In the genomic region with DNA sequence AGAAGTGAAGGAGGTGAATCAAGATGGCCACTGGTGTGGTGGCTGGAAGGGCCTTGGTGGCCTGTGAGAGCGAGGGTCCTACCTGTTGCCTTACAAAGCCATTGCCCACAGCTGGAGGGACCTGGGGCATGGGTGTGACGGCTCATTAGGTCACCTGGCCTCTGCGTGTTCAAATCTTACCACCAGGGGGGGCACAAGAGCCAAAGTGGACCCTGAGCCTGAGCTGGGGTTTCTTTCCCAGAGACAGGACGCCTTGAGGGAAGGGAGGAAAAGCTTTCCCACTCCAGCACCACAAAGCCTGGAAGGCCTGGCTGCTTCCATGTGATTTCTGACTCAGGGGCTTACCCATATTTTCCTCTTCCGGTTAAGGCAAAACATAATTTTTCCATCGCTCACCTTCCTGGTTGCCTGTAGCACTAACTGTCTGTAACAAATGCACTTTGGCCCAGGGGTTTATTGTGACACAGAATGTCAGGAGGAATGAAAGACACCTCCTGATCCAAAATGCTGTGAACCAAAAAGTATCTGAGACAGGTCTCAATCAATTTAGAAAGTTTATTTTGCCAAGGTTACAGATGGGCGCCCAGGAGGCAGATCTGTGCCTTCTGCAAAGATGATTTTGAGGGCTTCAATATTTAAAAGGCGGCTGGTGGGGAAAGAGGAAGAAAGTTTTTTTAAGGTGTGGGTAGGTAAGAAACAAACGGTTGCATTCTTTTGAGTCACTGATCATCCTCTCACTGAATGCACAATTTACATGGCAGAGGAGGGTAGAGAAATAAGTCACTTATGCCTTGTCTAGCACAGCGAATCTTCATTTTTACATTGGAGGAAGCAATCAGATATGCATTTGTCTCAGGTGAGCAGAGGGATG, we compare ENCODE assay signal across 1 cellular context.
A peak's percentile ranks its signal among the peaks of the same experiment; 100 is the strongest.
TF ChIP-seq lines count a peak whose summit lies in the region.

No MANE protein-coding gene starts in this region.

TF ChIP-seq in HepG2, 621 proteins besides CTCF, POLR2A, EP300 and RAD21 (continued from another document and continues in another):
- TF ChIP-seq ZNF501 (CRISPR knock-in tag; IDR thresholded peaks at IDR 0.05) = 0 out of 2 replicates have a peak, but pooled peaks have one; percentile 39
- no peak for TF ChIP-seq MZF1 (CRISPR knock-in tag; IDR thresholded peaks at IDR 0.05; ENCODE audit: borderline replicate concordance)
- TF ChIP-seq RBFOX2 (IDR thresholded peaks at IDR 0.05; ENCODE audit: low read depth, low read length) = no peak
- TF ChIP-seq NR1H2 (CRISPR knock-in tag; IDR thresholded peaks at IDR 0.05; ENCODE audit: borderline replicate concordance, low read depth) = no peak
- TF ChIP-seq ZFP36L1 (CRISPR knock-in tag; IDR thresholded peaks at IDR 0.05) = no peak
- TF ChIP-seq CCAR2 (optimal IDR thresholded peaks at IDR 0.05; ENCODE audit: low read depth, low read length) = no peak
- TF ChIP-seq, protein P1, sequence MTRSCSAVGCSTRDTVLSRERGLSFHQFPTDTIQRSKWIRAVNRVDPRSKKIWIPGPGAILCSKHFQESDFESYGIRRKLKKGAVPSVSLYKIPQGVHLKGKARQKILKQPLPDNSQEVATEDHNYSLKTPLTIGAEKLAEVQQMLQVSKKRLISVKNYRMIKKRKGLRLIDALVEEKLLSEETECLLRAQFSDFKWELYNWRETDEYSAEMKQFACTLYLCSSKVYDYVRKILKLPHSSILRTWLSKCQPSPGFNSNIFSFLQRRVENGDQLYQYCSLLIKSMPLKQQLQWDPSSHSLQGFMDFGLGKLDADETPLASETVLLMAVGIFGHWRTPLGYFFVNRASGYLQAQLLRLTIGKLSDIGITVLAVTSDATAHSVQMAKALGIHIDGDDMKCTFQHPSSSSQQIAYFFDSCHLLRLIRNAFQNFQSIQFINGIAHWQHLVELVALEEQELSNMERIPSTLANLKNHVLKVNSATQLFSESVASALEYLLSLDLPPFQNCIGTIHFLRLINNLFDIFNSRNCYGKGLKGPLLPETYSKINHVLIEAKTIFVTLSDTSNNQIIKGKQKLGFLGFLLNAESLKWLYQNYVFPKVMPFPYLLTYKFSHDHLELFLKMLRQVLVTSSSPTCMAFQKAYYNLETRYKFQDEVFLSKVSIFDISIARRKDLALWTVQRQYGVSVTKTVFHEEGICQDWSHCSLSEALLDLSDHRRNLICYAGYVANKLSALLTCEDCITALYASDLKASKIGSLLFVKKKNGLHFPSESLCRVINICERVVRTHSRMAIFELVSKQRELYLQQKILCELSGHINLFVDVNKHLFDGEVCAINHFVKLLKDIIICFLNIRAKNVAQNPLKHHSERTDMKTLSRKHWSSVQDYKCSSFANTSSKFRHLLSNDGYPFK (CRISPR knock-in tag; IDR thresholded peaks at IDR 0.05; ENCODE audit: borderline replicate concordance) = no peak; the same call in 1 of the 2 replicates
- no peak for TF ChIP-seq MEF2D (CRISPR knock-in tag; IDR thresholded peaks at IDR 0.05)
- TF ChIP-seq HDAC1 (CRISPR knock-in tag; IDR thresholded peaks at IDR 0.05) = no peak
- no peak for TF ChIP-seq KLF11 (CRISPR knock-in tag; IDR thresholded peaks at IDR 0.05)
- no peak for TF ChIP-seq ZNF337 (CRISPR knock-in tag; IDR thresholded peaks at IDR 0.05; ENCODE audit: borderline replicate concordance, low read depth)
- TF ChIP-seq SMC3 (IDR thresholded peaks at IDR 0.05; ENCODE audit: low read length) = peak; percentile 94
- TF ChIP-seq ZNF124 (CRISPR knock-in tag; IDR thresholded peaks at IDR 0.05) = no peak
- peak; percentile 35 for TF ChIP-seq HNF4G (IDR thresholded peaks at IDR 0.05; ENCODE audit: borderline replicate concordance, low read depth, low read length)
- TF ChIP-seq HNF4G (CRISPR knock-in tag; IDR thresholded peaks at IDR 0.05; ENCODE audit: borderline replicate concordance, low read depth) = peak; percentile 61; the same call in 1 of the 2 replicates
- peak; percentile 51; the same call in 1 of the 2 replicates for TF ChIP-seq GATAD2A (CRISPR knock-in tag; IDR thresholded peaks at IDR 0.05)
- TF ChIP-seq, protein P2, sequence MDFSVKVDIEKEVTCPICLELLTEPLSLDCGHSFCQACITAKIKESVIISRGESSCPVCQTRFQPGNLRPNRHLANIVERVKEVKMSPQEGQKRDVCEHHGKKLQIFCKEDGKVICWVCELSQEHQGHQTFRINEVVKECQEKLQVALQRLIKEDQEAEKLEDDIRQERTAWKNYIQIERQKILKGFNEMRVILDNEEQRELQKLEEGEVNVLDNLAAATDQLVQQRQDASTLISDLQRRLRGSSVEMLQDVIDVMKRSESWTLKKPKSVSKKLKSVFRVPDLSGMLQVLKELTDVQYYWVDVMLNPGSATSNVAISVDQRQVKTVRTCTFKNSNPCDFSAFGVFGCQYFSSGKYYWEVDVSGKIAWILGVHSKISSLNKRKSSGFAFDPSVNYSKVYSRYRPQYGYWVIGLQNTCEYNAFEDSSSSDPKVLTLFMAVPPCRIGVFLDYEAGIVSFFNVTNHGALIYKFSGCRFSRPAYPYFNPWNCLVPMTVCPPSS (IDR thresholded peaks at IDR 0.05) = no peak
- TF ChIP-seq ZFP41 (CRISPR knock-in tag; IDR thresholded peaks at IDR 0.05; ENCODE audit: borderline replicate concordance) = no peak
- TF ChIP-seq RFX1 (IDR thresholded peaks at IDR 0.05) = no peak
- TF ChIP-seq GTF3A (CRISPR knock-in tag; conservative IDR thresholded peaks at IDR 0.05) = no peak
- no peak for TF ChIP-seq ELF4 (CRISPR knock-in tag; IDR thresholded peaks at IDR 0.05; ENCODE audit: borderline replicate concordance)
- no peak for TF ChIP-seq ATAD3A (CRISPR knock-in tag; IDR thresholded peaks at IDR 0.05)
- TF ChIP-seq WIZ (CRISPR knock-in tag; IDR thresholded peaks at IDR 0.05) = no peak
- TF ChIP-seq NONO (IDR thresholded peaks at IDR 0.05) = no peak
- TF ChIP-seq NONO (CRISPR knock-in tag; conservative IDR thresholded peaks at IDR 0.05) = no peak
- peak; percentile 77 for TF ChIP-seq HNF4A (CRISPR knock-in tag; IDR thresholded peaks at IDR 0.05)
- no peak for TF ChIP-seq EED (CRISPR knock-in tag; IDR thresholded peaks at IDR 0.05)
- TF ChIP-seq CEBPG (CRISPR knock-in tag; IDR thresholded peaks at IDR 0.05) = peak; percentile 27; the same call in 1 of the 2 replicates
- TF ChIP-seq BRD4 (CRISPR knock-in tag; IDR thresholded peaks at IDR 0.05) = no peak
- TF ChIP-seq ZNF761 (CRISPR knock-in tag; conservative IDR thresholded peaks at IDR 0.05) = no peak
- no peak for TF ChIP-seq ZNF264 (CRISPR knock-in tag; IDR thresholded peaks at IDR 0.05)
- no peak for TF ChIP-seq RFX5 (IDR thresholded peaks at IDR 0.05; ENCODE audit: low read depth, low read length)
- TF ChIP-seq, protein P3, sequence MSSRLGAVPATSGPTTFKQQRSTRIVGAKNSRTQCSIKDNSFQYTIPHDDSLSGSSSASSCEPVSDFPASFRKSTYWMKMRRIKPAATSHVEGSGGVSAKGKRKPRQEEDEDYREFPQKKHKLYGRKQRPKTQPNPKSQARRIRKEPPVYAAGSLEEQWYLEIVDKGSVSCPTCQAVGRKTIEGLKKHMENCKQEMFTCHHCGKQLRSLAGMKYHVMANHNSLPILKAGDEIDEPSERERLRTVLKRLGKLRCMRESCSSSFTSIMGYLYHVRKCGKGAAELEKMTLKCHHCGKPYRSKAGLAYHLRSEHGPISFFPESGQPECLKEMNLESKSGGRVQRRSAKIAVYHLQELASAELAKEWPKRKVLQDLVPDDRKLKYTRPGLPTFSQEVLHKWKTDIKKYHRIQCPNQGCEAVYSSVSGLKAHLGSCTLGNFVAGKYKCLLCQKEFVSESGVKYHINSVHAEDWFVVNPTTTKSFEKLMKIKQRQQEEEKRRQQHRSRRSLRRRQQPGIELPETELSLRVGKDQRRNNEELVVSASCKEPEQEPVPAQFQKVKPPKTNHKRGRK (CRISPR knock-in tag; IDR thresholded peaks at IDR 0.05) = no peak
- TF ChIP-seq ZMYM4 (CRISPR knock-in tag; IDR thresholded peaks at IDR 0.05) = 0 out of 2 replicates have a peak, but pooled peaks have one; percentile 18
- TF ChIP-seq ZNF138 (CRISPR knock-in tag; IDR thresholded peaks at IDR 0.05; ENCODE audit: low read depth) = no peak
- TF ChIP-seq FOSL2 (CRISPR knock-in tag; IDR thresholded peaks at IDR 0.05) = peak; percentile 77
- TF ChIP-seq, protein P4, sequence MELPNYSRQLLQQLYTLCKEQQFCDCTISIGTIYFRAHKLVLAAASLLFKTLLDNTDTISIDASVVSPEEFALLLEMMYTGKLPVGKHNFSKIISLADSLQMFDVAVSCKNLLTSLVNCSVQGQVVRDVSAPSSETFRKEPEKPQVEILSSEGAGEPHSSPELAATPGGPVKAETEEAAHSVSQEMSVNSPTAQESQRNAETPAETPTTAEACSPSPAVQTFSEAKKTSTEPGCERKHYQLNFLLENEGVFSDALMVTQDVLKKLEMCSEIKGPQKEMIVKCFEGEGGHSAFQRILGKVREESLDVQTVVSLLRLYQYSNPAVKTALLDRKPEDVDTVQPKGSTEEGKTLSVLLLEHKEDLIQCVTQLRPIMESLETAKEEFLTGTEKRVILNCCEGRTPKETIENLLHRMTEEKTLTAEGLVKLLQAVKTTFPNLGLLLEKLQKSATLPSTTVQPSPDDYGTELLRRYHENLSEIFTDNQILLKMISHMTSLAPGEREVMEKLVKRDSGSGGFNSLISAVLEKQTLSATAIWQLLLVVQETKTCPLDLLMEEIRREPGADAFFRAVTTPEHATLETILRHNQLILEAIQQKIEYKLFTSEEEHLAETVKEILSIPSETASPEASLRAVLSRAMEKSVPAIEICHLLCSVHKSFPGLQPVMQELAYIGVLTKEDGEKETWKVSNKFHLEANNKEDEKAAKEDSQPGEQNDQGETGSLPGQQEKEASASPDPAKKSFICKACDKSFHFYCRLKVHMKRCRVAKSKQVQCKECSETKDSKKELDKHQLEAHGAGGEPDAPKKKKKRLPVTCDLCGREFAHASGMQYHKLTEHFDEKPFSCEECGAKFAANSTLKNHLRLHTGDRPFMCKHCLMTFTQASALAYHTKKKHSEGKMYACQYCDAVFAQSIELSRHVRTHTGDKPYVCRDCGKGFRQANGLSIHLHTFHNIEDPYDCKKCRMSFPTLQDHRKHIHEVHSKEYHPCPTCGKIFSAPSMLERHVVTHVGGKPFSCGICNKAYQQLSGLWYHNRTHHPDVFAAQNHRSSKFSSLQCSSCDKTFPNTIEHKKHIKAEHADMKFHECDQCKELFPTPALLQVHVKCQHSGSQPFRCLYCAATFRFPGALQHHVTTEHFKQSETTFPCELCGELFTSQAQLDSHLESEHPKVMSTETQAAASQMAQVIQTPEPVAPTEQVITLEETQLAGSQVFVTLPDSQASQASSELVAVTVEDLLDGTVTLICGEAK (IDR thresholded peaks at IDR 0.05) = no peak
- TF ChIP-seq, protein P4 (CRISPR knock-in tag; IDR thresholded peaks at IDR 0.05) = no peak
- TF ChIP-seq HMGA1 (CRISPR knock-in tag; conservative IDR thresholded peaks at IDR 0.05) = no peak
- no peak for TF ChIP-seq ZKSCAN1 (IDR thresholded peaks at IDR 0.05; ENCODE audit: low read length)
- no peak for TF ChIP-seq REL (CRISPR knock-in tag; conservative IDR thresholded peaks at IDR 0.05)
- no peak for TF ChIP-seq ZNF619 (CRISPR knock-in tag; IDR thresholded peaks at IDR 0.05)
- no peak for TF ChIP-seq GLI4 (CRISPR knock-in tag; IDR thresholded peaks at IDR 0.05; ENCODE audit: borderline replicate concordance)
- no peak for TF ChIP-seq SKI (IDR thresholded peaks at IDR 0.05; ENCODE audit: partially characterized antibody)
- no peak for TF ChIP-seq TOE1 (CRISPR knock-in tag; IDR thresholded peaks at IDR 0.05)
- no peak for TF ChIP-seq ZFP1 (CRISPR knock-in tag; IDR thresholded peaks at IDR 0.05)
- no peak for TF ChIP-seq ADNP (CRISPR knock-in tag; IDR thresholded peaks at IDR 0.05)
- TF ChIP-seq ZNF335 (CRISPR knock-in tag; IDR thresholded peaks at IDR 0.05) = no peak
- no peak for TF ChIP-seq MLX (CRISPR knock-in tag; IDR thresholded peaks at IDR 0.05)
- TF ChIP-seq ZNF207 (IDR thresholded peaks at IDR 0.05; ENCODE audit: borderline replicate concordance) = no peak
- no peak for TF ChIP-seq ZNF614 (CRISPR knock-in tag; IDR thresholded peaks at IDR 0.05; ENCODE audit: borderline replicate concordance)
- TF ChIP-seq MYNN (CRISPR knock-in tag; IDR thresholded peaks at IDR 0.05; ENCODE audit: low read depth) = no peak
